ENCODE assay signal across 1 cellular context in the genomic region with DNA sequence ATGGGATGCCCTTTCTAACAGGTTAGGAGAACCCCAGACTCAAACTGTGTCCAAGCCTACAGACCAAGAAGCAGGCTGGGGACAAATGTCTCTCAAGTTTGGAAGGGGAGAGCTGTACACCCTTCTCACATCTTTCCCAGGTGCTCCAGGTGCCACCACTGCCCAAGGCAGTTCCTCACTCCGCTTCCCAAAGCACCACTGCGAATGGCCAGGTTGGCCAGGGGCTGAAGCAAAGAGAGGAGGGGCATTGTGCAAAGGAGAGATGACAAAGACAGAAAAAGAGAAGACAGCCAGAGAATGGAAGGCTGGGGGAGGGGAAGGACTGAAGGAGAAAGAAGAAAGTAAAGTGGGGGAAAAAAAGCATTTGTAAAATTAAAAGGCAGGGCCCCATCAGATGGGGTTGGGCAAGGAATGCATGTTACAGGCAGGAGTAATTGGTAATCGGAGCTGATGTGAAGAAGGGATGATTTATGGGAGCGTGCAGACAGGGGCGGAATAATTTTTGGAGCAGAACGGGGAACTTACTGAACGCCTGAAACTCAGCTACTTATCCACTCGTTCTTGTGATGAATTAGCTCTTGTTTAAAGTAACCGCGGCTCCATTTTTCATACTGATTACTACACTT.
TF ChIP-seq lines count a peak whose summit lies in the region.

No MANE protein-coding gene starts in this region.

TF ChIP-seq in GM23338, 12 proteins besides CTCF, POLR2A, EP300 and RAD21 (continued from another document):
- TF ChIP-seq ZNF462 (CRISPR knock-in tag; IDR thresholded peaks at IDR 0.05) (no peak), EZH2phosphoT487 (IDR thresholded peaks at IDR 0.05; ENCODE audit: unreplicated experiment) (no peak), ZNF114 (CRISPR knock-in tag; IDR thresholded peaks at IDR 0.05) (no peak)
- TF ChIP-seq, protein P1, sequence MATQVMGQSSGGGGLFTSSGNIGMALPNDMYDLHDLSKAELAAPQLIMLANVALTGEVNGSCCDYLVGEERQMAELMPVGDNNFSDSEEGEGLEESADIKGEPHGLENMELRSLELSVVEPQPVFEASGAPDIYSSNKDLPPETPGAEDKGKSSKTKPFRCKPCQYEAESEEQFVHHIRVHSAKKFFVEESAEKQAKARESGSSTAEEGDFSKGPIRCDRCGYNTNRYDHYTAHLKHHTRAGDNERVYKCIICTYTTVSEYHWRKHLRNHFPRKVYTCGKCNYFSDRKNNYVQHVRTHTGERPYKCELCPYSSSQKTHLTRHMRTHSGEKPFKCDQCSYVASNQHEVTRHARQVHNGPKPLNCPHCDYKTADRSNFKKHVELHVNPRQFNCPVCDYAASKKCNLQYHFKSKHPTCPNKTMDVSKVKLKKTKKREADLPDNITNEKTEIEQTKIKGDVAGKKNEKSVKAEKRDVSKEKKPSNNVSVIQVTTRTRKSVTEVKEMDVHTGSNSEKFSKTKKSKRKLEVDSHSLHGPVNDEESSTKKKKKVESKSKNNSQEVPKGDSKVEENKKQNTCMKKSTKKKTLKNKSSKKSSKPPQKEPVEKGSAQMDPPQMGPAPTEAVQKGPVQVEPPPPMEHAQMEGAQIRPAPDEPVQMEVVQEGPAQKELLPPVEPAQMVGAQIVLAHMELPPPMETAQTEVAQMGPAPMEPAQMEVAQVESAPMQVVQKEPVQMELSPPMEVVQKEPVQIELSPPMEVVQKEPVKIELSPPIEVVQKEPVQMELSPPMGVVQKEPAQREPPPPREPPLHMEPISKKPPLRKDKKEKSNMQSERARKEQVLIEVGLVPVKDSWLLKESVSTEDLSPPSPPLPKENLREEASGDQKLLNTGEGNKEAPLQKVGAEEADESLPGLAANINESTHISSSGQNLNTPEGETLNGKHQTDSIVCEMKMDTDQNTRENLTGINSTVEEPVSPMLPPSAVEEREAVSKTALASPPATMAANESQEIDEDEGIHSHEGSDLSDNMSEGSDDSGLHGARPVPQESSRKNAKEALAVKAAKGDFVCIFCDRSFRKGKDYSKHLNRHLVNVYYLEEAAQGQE (IDR thresholded peaks at IDR 0.05; ENCODE audit: unreplicated experiment), result no peak
- TF ChIP-seq, protein P2, sequence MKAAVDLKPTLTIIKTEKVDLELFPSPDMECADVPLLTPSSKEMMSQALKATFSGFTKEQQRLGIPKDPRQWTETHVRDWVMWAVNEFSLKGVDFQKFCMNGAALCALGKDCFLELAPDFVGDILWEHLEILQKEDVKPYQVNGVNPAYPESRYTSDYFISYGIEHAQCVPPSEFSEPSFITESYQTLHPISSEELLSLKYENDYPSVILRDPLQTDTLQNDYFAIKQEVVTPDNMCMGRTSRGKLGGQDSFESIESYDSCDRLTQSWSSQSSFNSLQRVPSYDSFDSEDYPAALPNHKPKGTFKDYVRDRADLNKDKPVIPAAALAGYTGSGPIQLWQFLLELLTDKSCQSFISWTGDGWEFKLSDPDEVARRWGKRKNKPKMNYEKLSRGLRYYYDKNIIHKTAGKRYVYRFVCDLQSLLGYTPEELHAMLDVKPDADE (IDR thresholded peaks at IDR 0.05), result no peak
